ENCODE assay signal across 33 cellular contexts in genomic region chr21:37017951-37018679, GRCh38. TPM values are rescaled to one million over a fixed set of nuclear protein-coding genes. Genes with fewer than 3 reads are reported as not detected.
"Had no signal": no experiment of that assay in that cellular context is flagged by ENCODE, and none has a peak within 500 bp of the region (broad histone marks: within the 10 kb centered on the region; RNA-seq: fewer than 3 reads in every experiment).

No MANE protein-coding gene starts in this region.

- H3K4me3 Mint-ChIP-seq: activated CD4-positive, alpha-beta T cell treated with anti-CD3 and anti-CD28 coated beads, Interleukin-2, amount 10 ng/mL, durations not matched to agents 7 days and 5 days; activated CD8-positive, alpha-beta T cell treated with anti-CD3 and anti-CD28 coated beads for 36 hours; activated naive CD4-positive, alpha-beta T cell treated with anti-CD3 and anti-CD28 coated beads, Interleukin-2, amount 50 U/mL, for 24 hours; activated naive CD8-positive, alpha-beta T cell treated with anti-CD3 and anti-CD28 coated beads for 36 hours; activated naive CD8-positive, alpha-beta T cell treated with anti-CD3 and anti-CD28 coated beads, Interleukin-2, amount 50 U/mL, for 24 hours; activated T-cell treated with anti-CD3 and anti-CD28 coated beads, Interleukin-2, amount 50 U/mL, for 4 hours; activated T-helper 17 cell treated with anti-CD3 and anti-CD28 coated beads, Interleukin-2, amount 50 U/mL, for 72 hours; brain; effector memory CD8-positive, alpha-beta T cell; WTC11 had no signal

- H3K9me3 ChIP-seq: adrenal gland, ascending aorta, breast epithelium, esophagus muscularis mucosa, gastrocnemius medialis had no signal

- DNase-seq: activated CD4-positive, alpha-beta T cell treated with anti-CD3 and anti-CD28 coated beads for 1 hour; activated CD4-positive, alpha-beta T cell treated with anti-CD3 and anti-CD28 coated beads for 4 hours; activated CD4-positive, alpha-beta T cell treated with anti-CD3 and anti-CD28 coated beads, Interleukin-2, amount 10 ng/mL, durations not matched to agents 7 days and 5 days; activated CD4-positive, alpha-beta T cell treated with anti-CD3 and anti-CD28 coated beads, Interleukin-2, amount 50 U/mL, for 4 hours; activated CD8-positive, alpha-beta memory T cell treated with anti-CD3 and anti-CD28 coated beads for 24 hours; activated CD8-positive, alpha-beta T cell treated with anti-CD3 and anti-CD28 coated beads for 36 hours; activated effector memory CD4-positive, alpha-beta T cell treated with Interleukin-2 at 50 U/mL for 16 hours; activated gamma-delta T cell treated with Interleukin-2 at 50 U/mL for 16 hours; activated naive CD4-positive, alpha-beta T cell treated with Interleukin-2 at 50 U/mL for 16 hours; activated naive CD8-positive, alpha-beta T cell treated with anti-CD3 and anti-CD28 coated beads for 36 hours; activated naive CD8-positive, alpha-beta T cell treated with anti-CD3 and anti-CD28 coated beads, Interleukin-2, amount 50 U/mL, for 24 hours; activated T-cell treated with anti-CD3 and anti-CD28 coated beads, Interleukin-2, amount 50 U/mL, for 4 hours; amygdala; cortex of kidney; dermis blood vessel endothelial cell; effector CD4-positive, alpha-beta T cell; effector memory CD8-positive, alpha-beta T cell; erythroblast; foreskin keratinocyte; gastrocnemius medialis; glutamatergic neuron; T-helper 2 cell had no signal

- H3K9me3 Mint-ChIP-seq: activated CD4-positive, alpha-beta T cell treated with anti-CD3 and anti-CD28 coated beads, Interleukin-2, amount 10 ng/mL, durations not matched to agents 7 days and 5 days; activated CD8-positive, alpha-beta T cell treated with anti-CD3 and anti-CD28 coated beads for 36 hours; activated naive CD4-positive, alpha-beta T cell treated with anti-CD3 and anti-CD28 coated beads, Interleukin-2, amount 50 U/mL, for 24 hours; activated naive CD8-positive, alpha-beta T cell treated with anti-CD3 and anti-CD28 coated beads for 36 hours; activated naive CD8-positive, alpha-beta T cell treated with anti-CD3 and anti-CD28 coated beads, Interleukin-2, amount 50 U/mL, for 24 hours; activated T-cell treated with anti-CD3 and anti-CD28 coated beads, Interleukin-2, amount 50 U/mL, for 4 hours; activated T-helper 17 cell treated with anti-CD3 and anti-CD28 coated beads, Interleukin-2, amount 50 U/mL, for 72 hours; effector memory CD8-positive, alpha-beta T cell; WTC11 had no signal

- H3K4me1 ChIP-seq: adrenal gland, ascending aorta, breast epithelium, esophagus muscularis mucosa, foreskin keratinocyte, gastrocnemius medialis had no signal

- H3K27me3 ChIP-seq: adrenal gland, ascending aorta, breast epithelium, cardiac muscle cell had no signal

- H3K4me1 Mint-ChIP-seq: activated CD4-positive, alpha-beta T cell treated with anti-CD3 and anti-CD28 coated beads, Interleukin-2, amount 10 ng/mL, durations not matched to agents 7 days and 5 days; activated naive CD4-positive, alpha-beta T cell treated with anti-CD3 and anti-CD28 coated beads, Interleukin-2, amount 50 U/mL, for 24 hours; activated naive CD8-positive, alpha-beta T cell treated with anti-CD3 and anti-CD28 coated beads for 36 hours; activated naive CD8-positive, alpha-beta T cell treated with anti-CD3 and anti-CD28 coated beads, Interleukin-2, amount 50 U/mL, for 24 hours; activated T-helper 17 cell treated with anti-CD3 and anti-CD28 coated beads, Interleukin-2, amount 50 U/mL, for 72 hours; brain; WTC11 had no signal

- H3K36me3 ChIP-seq: adrenal gland, ascending aorta, breast epithelium, cardiac muscle cell, esophagus muscularis mucosa, gastrocnemius medialis had no signal

- H3K4me3 ChIP-seq: adrenal gland, ascending aorta, breast epithelium, cardiac muscle cell, esophagus muscularis mucosa, gastrocnemius medialis had no signal

- H3K27ac Mint-ChIP-seq: activated CD4-positive, alpha-beta T cell treated with anti-CD3 and anti-CD28 coated beads, Interleukin-2, amount 10 ng/mL, durations not matched to agents 7 days and 5 days; activated CD8-positive, alpha-beta T cell treated with anti-CD3 and anti-CD28 coated beads for 36 hours; activated naive CD4-positive, alpha-beta T cell treated with anti-CD3 and anti-CD28 coated beads, Interleukin-2, amount 50 U/mL, for 24 hours; activated naive CD8-positive, alpha-beta T cell treated with anti-CD3 and anti-CD28 coated beads for 36 hours; activated naive CD8-positive, alpha-beta T cell treated with anti-CD3 and anti-CD28 coated beads, Interleukin-2, amount 50 U/mL, for 24 hours; activated T-helper 17 cell treated with anti-CD3 and anti-CD28 coated beads, Interleukin-2, amount 50 U/mL, for 72 hours; brain; effector memory CD8-positive, alpha-beta T cell; WTC11 had no signal

- H3K27ac ChIP-seq: adrenal gland, ascending aorta, breast epithelium, cardiac muscle cell, esophagus muscularis mucosa, foreskin keratinocyte, gastrocnemius medialis, VCaP had no signal

- H3K36me3 Mint-ChIP-seq: activated naive CD4-positive, alpha-beta T cell treated with anti-CD3 and anti-CD28 coated beads, Interleukin-2, amount 50 U/mL, for 24 hours; activated naive CD8-positive, alpha-beta T cell treated with anti-CD3 and anti-CD28 coated beads for 36 hours; brain; WTC11 had no signal

- ATAC-seq: activated CD8-positive, alpha-beta T cell treated with anti-CD3 and anti-CD28 coated beads for 36 hours; activated naive CD8-positive, alpha-beta T cell treated with anti-CD3 and anti-CD28 coated beads, Interleukin-2, amount 50 U/mL, for 24 hours; activated T-cell treated with anti-CD3 and anti-CD28 coated beads, Interleukin-2, amount 50 U/mL, for 4 hours; activated T-helper 17 cell treated with anti-CD3 and anti-CD28 coated beads, Interleukin-2, amount 50 U/mL, for 72 hours; effector memory CD8-positive, alpha-beta T cell; foreskin keratinocyte; gastrocnemius medialis; WTC11 had no signal

RNA-seq across cellular contexts. Expression of gene RIPPLY3, which starts 11.6 kb away (rescaled TPM):
- total RNA-seq: activated CD8-positive, alpha-beta T cell treated with anti-CD3 and anti-CD28 coated beads for 36 hours; activated T-cell treated with anti-CD3 and anti-CD28 coated beads, Interleukin-2, amount 50 U/mL, for 4 hours; ascending aorta; cardiac muscle cell; esophagus muscularis mucosa; gastrocnemius medialis; T-helper 1 cell treated with Interleukin-12 subunit alpha and Interleukin-12 subunit beta and Interleukin-4 antibody, amounts not matched to agents 30 ng/mL and 1 ng/mL, for 36 hours had no signal
